13 cellular contexts compared by ENCODE assay signal in genomic region chr10:58919927-58920654, GRCh38.
DNase-seq lines count a peak whose midpoint lies in the region; ATAC-seq and FAIRE-seq lines count a peak whose summit lies in the region.
"Had no signal": no experiment of that assay in that cellular context is flagged by ENCODE, and none has a peak within 500 bp of the region (broad histone marks: within the 10 kb centered on the region; RNA-seq: fewer than 3 reads in every experiment).

No MANE protein-coding gene starts in this region.

- DNase-seq in NCI-H446 treated with DMSO at 0.1 percent for 48 hours (lab: John Stamatoyannopoulos, UW) (peak; percentile 22), NCI-H446 (lab: John Stamatoyannopoulos, UW) (no peak), RCC 7860 (ENCODE audit: low spot score) (peak; percentile 86), fibroblast of peridontal ligament (ENCODE audit: extremely low read depth) (peak; percentile 86), inferior parietal cortex (ENCODE audit: extremely low spot score) (no peak)
- DNase-seq in activated CD4-positive, alpha-beta T cell treated with anti-CD3 and anti-CD28 coated beads, Interleukin-2, amount 10 ng/mL, durations not matched to agents 7 days and 5 days, result no peak
- DNase-seq in activated CD8-positive, alpha-beta T cell treated with anti-CD3 and anti-CD28 coated beads, Interleukin-2, amount 10 ng/mL, durations not matched to agents 7 days and 5 days, result no peak
- DNase-seq: activated CD4-positive, CD25-positive, alpha-beta regulatory T cell; C1 segment of cervical spinal cord; NCI-H2081 treated with DMSO at 0.1 percent for 48 hours; stimulated activated CD4-positive, alpha-beta T cell treated with anti-CD3 and anti-CD28 coated beads, Interleukin-1b, Interleukin-23, amount 100 ng/mL, for 48 hours had no signal

- no peak for ATAC-seq in activated CD8-positive, alpha-beta T cell treated with anti-CD3 and anti-CD28 coated beads, Interleukin-2, amount 10 ng/mL, durations not matched to agents 7 days and 5 days

- H3K36me3 Mint-ChIP-seq in activated CD4-positive, alpha-beta T cell treated with anti-CD3 and anti-CD28 coated beads, Interleukin-2, amount 10 ng/mL, durations not matched to agents 7 days and 5 days (ENCODE audit: low read depth), result no peaks in the 10 kb centered on the region
- H3K36me3 Mint-ChIP-seq in activated CD8-positive, alpha-beta T cell treated with anti-CD3 and anti-CD28 coated beads, Interleukin-2, amount 10 ng/mL, durations not matched to agents 7 days and 5 days (ENCODE audit: low read depth), result no peaks in the 10 kb centered on the region

- no peaks in the 10 kb centered on the region for H3K4me1 Mint-ChIP-seq in activated CD4-positive, alpha-beta T cell treated with anti-CD3 and anti-CD28 coated beads, Interleukin-2, amount 10 ng/mL, durations not matched to agents 7 days and 5 days
- no peaks in the 10 kb centered on the region for H3K4me1 Mint-ChIP-seq in activated CD8-positive, alpha-beta T cell treated with anti-CD3 and anti-CD28 coated beads, Interleukin-2, amount 10 ng/mL, durations not matched to agents 7 days and 5 days (ENCODE audit: low read depth)
- H3K4me1 Mint-ChIP-seq: central memory CD8-positive, alpha-beta T cell had no signal

- FAIRE-seq in RCC 7860 (lab: Jason Lieb, UNC), result peak; percentile 93

- CTCF ChIA-PET in activated CD4-positive, alpha-beta T cell treated with anti-CD3 and anti-CD28 coated beads, Interleukin-2, amount 10 ng/mL, durations not matched to agents 7 days and 5 days (lab: Charles Lee), result no interaction called here
- CTCF ChIA-PET in activated CD8-positive, alpha-beta T cell treated with anti-CD3 and anti-CD28 coated beads, Interleukin-2, amount 10 ng/mL, durations not matched to agents 7 days and 5 days (lab: Charles Lee), result no interaction called here

- H3K27me3 Mint-ChIP-seq in activated CD4-positive, alpha-beta T cell treated with anti-CD3 and anti-CD28 coated beads, Interleukin-2, amount 10 ng/mL, durations not matched to agents 7 days and 5 days, result no peaks in the 10 kb centered on the region
- no peaks in the 10 kb centered on the region for H3K27me3 Mint-ChIP-seq in activated CD8-positive, alpha-beta T cell treated with anti-CD3 and anti-CD28 coated beads, Interleukin-2, amount 10 ng/mL, durations not matched to agents 7 days and 5 days (ENCODE audit: low read depth)
- H3K27me3 Mint-ChIP-seq: central memory CD8-positive, alpha-beta T cell had no signal

- H3K4me3 ChIP-seq in skin epidermis, result no peak overlapping the region

- peak overlapping the region in 11 of 21 experiments; percentile 1 to 77 (median 42) for H3K27ac ChIP-seq in skin epidermis

- H3K9me3 Mint-ChIP-seq in activated CD4-positive, alpha-beta T cell treated with anti-CD3 and anti-CD28 coated beads, Interleukin-2, amount 10 ng/mL, durations not matched to agents 7 days and 5 days, result no peaks in the 10 kb centered on the region
- no peaks in the 10 kb centered on the region for H3K9me3 Mint-ChIP-seq in activated CD8-positive, alpha-beta T cell treated with anti-CD3 and anti-CD28 coated beads, Interleukin-2, amount 10 ng/mL, durations not matched to agents 7 days and 5 days (ENCODE audit: insufficient read depth)
- H3K9me3 Mint-ChIP-seq: central memory CD8-positive, alpha-beta T cell had no signal

- POLR2A ChIA-PET in activated CD4-positive, alpha-beta T cell treated with anti-CD3 and anti-CD28 coated beads, Interleukin-2, amount 10 ng/mL, durations not matched to agents 7 days and 5 days (lab: Charles Lee), result no interaction called here
- POLR2A ChIA-PET in activated CD8-positive, alpha-beta T cell treated with anti-CD3 and anti-CD28 coated beads, Interleukin-2, amount 10 ng/mL, durations not matched to agents 7 days and 5 days (lab: Charles Lee), result no interaction called here

- H3K27ac Mint-ChIP-seq in activated CD4-positive, alpha-beta T cell treated with anti-CD3 and anti-CD28 coated beads, Interleukin-2, amount 10 ng/mL, durations not matched to agents 7 days and 5 days, result no peak overlapping the region
- H3K27ac Mint-ChIP-seq in activated CD8-positive, alpha-beta T cell treated with anti-CD3 and anti-CD28 coated beads, Interleukin-2, amount 10 ng/mL, durations not matched to agents 7 days and 5 days, result no peak overlapping the region

- H3K4me3 Mint-ChIP-seq in activated CD4-positive, alpha-beta T cell treated with anti-CD3 and anti-CD28 coated beads, Interleukin-2, amount 10 ng/mL, durations not matched to agents 7 days and 5 days, result no peak overlapping the region
- H3K4me3 Mint-ChIP-seq in activated CD8-positive, alpha-beta T cell treated with anti-CD3 and anti-CD28 coated beads, Interleukin-2, amount 10 ng/mL, durations not matched to agents 7 days and 5 days, result no peak overlapping the region
- H3K4me3 Mint-ChIP-seq: central memory CD8-positive, alpha-beta T cell had no signal

Comparison
In these comparisons a context has a peak if more than half of its experiments do, and no peak if none do; other contexts are left out.
1. DNase-seq: peak in NCI-H446 treated with DMSO at 0.1 percent for 48 hours (single experiment), RCC 7860 (single experiment) and fibroblast of peridontal ligament (single experiment); none in NCI-H446 (0 of 2), inferior parietal cortex (single experiment), activated CD4-positive, alpha-beta T cell treated with anti-CD3 and anti-CD28 coated beads, Interleukin-2, amount 10 ng/mL, durations not matched to agents 7 days and 5 days (single experiment) and activated CD8-positive, alpha-beta T cell treated with anti-CD3 and anti-CD28 coated beads, Interleukin-2, amount 10 ng/mL, durations not matched to agents 7 days and 5 days (single experiment).